Comparison of ENCODE assay signal across 8 cellular contexts in the genomic region with DNA sequence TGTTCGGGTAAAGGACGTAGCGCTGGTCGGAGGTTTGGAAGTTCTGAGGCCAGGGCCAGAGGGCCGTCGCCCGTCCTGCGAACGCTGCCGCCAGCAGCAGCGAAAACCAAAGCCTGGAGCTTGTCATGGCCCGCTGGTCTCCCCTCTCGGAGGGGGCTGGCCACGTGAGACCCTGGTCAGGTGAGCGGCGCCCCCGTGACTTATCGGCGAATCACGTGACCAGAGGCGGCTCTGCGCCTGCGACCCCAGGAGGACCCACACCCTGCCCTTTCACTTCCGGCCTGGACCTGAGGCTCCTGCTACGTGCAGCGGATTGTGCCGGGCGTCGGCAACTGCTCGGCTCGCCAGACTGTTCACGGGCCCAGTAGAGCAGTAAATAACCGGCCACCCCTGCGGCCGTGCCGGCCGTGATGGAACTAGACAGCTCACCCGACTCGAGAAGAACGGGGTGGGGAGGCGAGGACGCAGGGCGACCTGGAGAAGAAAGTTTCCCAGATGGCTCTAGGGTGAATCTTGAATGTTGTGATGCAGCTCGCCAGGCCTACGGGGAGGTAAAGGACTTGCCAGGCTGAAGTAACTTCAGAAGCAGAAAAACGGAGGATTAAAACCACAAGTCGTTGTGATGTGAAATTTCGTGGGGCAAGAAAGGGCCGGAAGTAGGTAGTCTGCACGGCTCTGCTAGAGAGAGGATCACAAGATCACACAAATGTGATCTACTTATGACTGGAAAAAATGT. TPM values are rescaled to one million over a fixed set of nuclear protein-coding genes. Genes with fewer than 3 reads are reported as not detected.
A peak's percentile ranks its signal among the peaks of the same experiment; 100 is the strongest.
DNase-seq lines count a peak whose midpoint lies in the region; ATAC-seq, FAIRE-seq and TF ChIP-seq lines count a peak whose summit lies in the region.

Gene HEXA (minus strand): TSS at position 169 of the 736 bp plus-strand sequence. CDS start 42 bp downstream, at position 127.

- no peaks in the 10 kb centered on the region for H3K36me3 ChIP-seq in kidney (ENCODE audit: control insufficient read depth in 1 of 2, insufficient read depth in 2 of 2, low read length in 2 of 2)

- intact Hi-C loops in kidney (cut with DNase I), result no loop called here

- ATAC-seq in HG03378 (IDR thresholded peaks at IDR 0.05; ENCODE audit: unreplicated experiment), result peak; percentile 61

- H3K4me3 ChIP-seq in kidney (ENCODE audit: low read length in 2 of 2), result peak within 1 kb of the TSS; percentile 79 to 90

- no peaks in the 10 kb centered on the region for H3K9me3 ChIP-seq in kidney (ENCODE audit: control insufficient read depth in 1 of 2, low read length in 2 of 2)

- TF ChIP-seq CTCF in kidney (IDR thresholded peaks at IDR 0.05; ENCODE audit: borderline replicate concordance, extremely low read depth, insufficient read depth), result no peak

- DNase-seq in AG20443 (ENCODE audit: low spot score) (peak; percentile 96), NCI-H460 (ENCODE audit: extremely low read depth, low read depth) (peak; percentile 82), cerebellum (ENCODE audit: low spot score) (peak; percentile 92), kidney (peak; percentile 99)
- DNase-seq in activated CD4-positive, alpha-beta T cell treated with anti-CD3 and anti-CD28 coated beads for 1 hour, result peak; percentile 87
- DNase-seq in stimulated activated CD4-positive, alpha-beta T cell treated with anti-CD3 and anti-CD28 coated beads, Interleukin-15, amount 100 ng/mL, for 1 hour (ENCODE audit: low read depth in 1 of 2, low spot score in 1 of 2), result peak; percentile 90 to 98

- H3K4me1 ChIP-seq in kidney (ENCODE audit: control insufficient read depth in 1 of 2, insufficient read depth in 1 of 2, low read depth in 1 of 2, low read length in 2 of 2), result peaks cover 4 to 8% of the 10 kb centered on the region in 2 donors

- peak within 1 kb of the TSS; percentile 94 for H3K27ac ChIP-seq in kidney (ENCODE audit: low read depth in 2 of 2, low read length in 2 of 2)

- H3K9ac ChIP-seq in kidney (ENCODE audit: low read length in 2 of 2), result peak within 1 kb of the TSS; percentile 95 to 99

- FAIRE-seq in kidney (lab: Jason Lieb, UNC), result no peak

- TF ChIP-seq POLR2A in GM19099 (IDR thresholded peaks at IDR 0.05; ENCODE audit: extremely low read depth, insufficient read length, low read depth), result peak; percentile 96

RNA-seq across cellular contexts. Expression of gene HEXA, which starts in this region (rescaled TPM):
- 107 and 115 TPM in 2 replicates for total RNA-seq in NCI-H460 (2014; rRNA removed; shearing (Covaris generic))
- 112 and 124 TPM in 2 replicates for polyA plus RNA-seq in NCI-H460 (2014; cell fraction: nucleus; rRNA removed)
- total RNA-seq in cerebellum (61.5 TPM), kidney (138 TPM)
- 199 TPM for polyA plus RNA-seq in kidney (ENCODE audit: insufficient read depth, low read depth, low replicate concordance)

Comparison
In these comparisons a context has a peak if more than half of its experiments do, and no peak if none do; other contexts are left out.
1. Peak in every context shown above with its lines: DNase-seq, ATAC-seq, H3K4me3 ChIP-seq and H3K27ac ChIP-seq.